8 cellular contexts compared by ENCODE assay signal in genomic region chr1:248873993-248874671, GRCh38. TPM values are rescaled to one million over a fixed set of nuclear protein-coding genes. Genes with fewer than 3 reads are reported as not detected.
A peak's percentile ranks its signal among the peaks of the same experiment; 100 is the strongest.
DNase-seq lines count a peak whose midpoint lies in the region; ATAC-seq and TF ChIP-seq lines count a peak whose summit lies in the region.

No MANE protein-coding gene starts in this region.

- DNase-seq in NCI-H524 treated with DMSO at 0.1 percent for 48 hours (lab: John Stamatoyannopoulos, UW) (peak; percentile 82), dermis blood vessel endothelial cell (peak; percentile 88), lower lobe of right lung (peak; percentile 69)
- peak; percentile 78 for DNase-seq in activated CD4-positive, alpha-beta T cell treated with anti-CD3 and anti-CD28 coated beads, Interleukin-2, amount 10 ng/mL, durations not matched to agents 7 days and 5 days
- DNase-seq in stimulated activated CD4-positive, alpha-beta T cell treated with anti-CD3 and anti-CD28 coated beads, Interleukin-4, amount 100 ng/mL, for 4 hours: peak; percentile 82 to 85

- no peak overlapping the region for H2AFZ ChIP-seq in ACC112 (ENCODE audit: low read length, unreplicated experiment)

- H3K4me1 Mint-ChIP-seq in activated CD4-positive, alpha-beta T cell treated with anti-CD3 and anti-CD28 coated beads, Interleukin-2, amount 10 ng/mL, durations not matched to agents 7 days and 5 days: peaks cover 24% of the 10 kb centered on the region

- H3K27ac ChIP-seq in ACC112 (ENCODE audit: low read depth, low read length) (peak overlapping the region; percentile 54; the same call in 1 of the 2 replicates), lower lobe of right lung (peak overlapping the region; percentile 96)

- H3K27me3 Mint-ChIP-seq in activated CD4-positive, alpha-beta T cell treated with anti-CD3 and anti-CD28 coated beads, Interleukin-2, amount 10 ng/mL, durations not matched to agents 7 days and 5 days: peaks cover 22% of the 10 kb centered on the region

- H3K4me3 ChIP-seq in ACC112 (ENCODE audit: low read depth, low read length) (peak overlapping the region; percentile 73), lower lobe of right lung (peak overlapping the region; percentile 70)

- no peaks in the 10 kb centered on the region for H3K36me3 Mint-ChIP-seq in activated CD4-positive, alpha-beta T cell treated with anti-CD3 and anti-CD28 coated beads, Interleukin-2, amount 10 ng/mL, durations not matched to agents 7 days and 5 days (ENCODE audit: low read depth)

- CTCF ChIA-PET in activated CD4-positive, alpha-beta T cell treated with anti-CD3 and anti-CD28 coated beads, Interleukin-2, amount 10 ng/mL, durations not matched to agents 7 days and 5 days (lab: Charles Lee): interaction anchor here (1.1 to 2.8 kb wide), 9 partner anchors 9 to 48 kb away, joined by 3 to 11 read pairs (median 5); partner anchors contain the start of genes PGBD2, SH3BP5L and ZNF692

- H3K27ac Mint-ChIP-seq in activated CD4-positive, alpha-beta T cell treated with anti-CD3 and anti-CD28 coated beads, Interleukin-2, amount 10 ng/mL, durations not matched to agents 7 days and 5 days: peak overlapping the region; percentile 92

- H3K27me3 ChIP-seq in ACC112 (ENCODE audit: insufficient read depth, low read length): peaks cover 16% of the 10 kb centered on the region
- H3K27me3 ChIP-seq in lower lobe of right lung (ENCODE audit: low read depth): no peaks in the 10 kb centered on the region

- peak; percentile 65 for ATAC-seq in GM19043 (IDR thresholded peaks at IDR 0.05; ENCODE audit: low read depth, unreplicated experiment)
- peak; percentile 61 for ATAC-seq in HG03439 (IDR thresholded peaks at IDR 0.05; ENCODE audit: unreplicated experiment)
- ATAC-seq in lower lobe of right lung: peak; percentile 88 to 90

- no peaks in the 10 kb centered on the region for H3K79me2 ChIP-seq in ACC112 (ENCODE audit: control insufficient read depth, insufficient read depth, low read length, unreplicated experiment)

- H3K36me3 ChIP-seq in ACC112 (ENCODE audit: insufficient read depth, low read length) (no peaks in the 10 kb centered on the region), lower lobe of right lung (no peaks in the 10 kb centered on the region)

- POLR2A ChIA-PET in activated CD4-positive, alpha-beta T cell treated with anti-CD3 and anti-CD28 coated beads, Interleukin-2, amount 10 ng/mL, durations not matched to agents 7 days and 5 days (lab: Charles Lee): no interaction called here

- H3K4me3 Mint-ChIP-seq in activated CD4-positive, alpha-beta T cell treated with anti-CD3 and anti-CD28 coated beads, Interleukin-2, amount 10 ng/mL, durations not matched to agents 7 days and 5 days: peak overlapping the region; percentile 89

- H3K9me3 Mint-ChIP-seq in activated CD4-positive, alpha-beta T cell treated with anti-CD3 and anti-CD28 coated beads, Interleukin-2, amount 10 ng/mL, durations not matched to agents 7 days and 5 days: no peaks in the 10 kb centered on the region

- no peaks in the 10 kb centered on the region for H3K4me1 ChIP-seq in ACC112 (ENCODE audit: control insufficient read depth, insufficient read depth, low read length, unreplicated experiment)
- H3K4me1 ChIP-seq in lower lobe of right lung: no peaks in the 10 kb centered on the region

- intact Hi-C loops in lower lobe of right lung (cut with DNase I): no loop called here

- H3K9me3 ChIP-seq in lower lobe of right lung: no peaks in the 10 kb centered on the region

- TF ChIP-seq CTCF in lower lobe of right lung (IDR thresholded peaks at IDR 0.05): no peak

RNA-seq across cellular contexts. Expression of gene ZNF692, which starts 15.2 kb away (rescaled TPM):
- 10 to 100 TPM; 55.5 to 57.6 TPM for total RNA-seq in activated CD4-positive, alpha-beta T cell treated with anti-CD3 and anti-CD28 coated beads, Interleukin-2, amount 10 ng/mL, durations not matched to agents 7 days and 5 days
- total RNA-seq in dermis blood vessel endothelial cell (7.7 and 16.5 TPM in 2 replicates), lower lobe of right lung (41.9 TPM)

RNA-seq across cellular contexts. Expression of gene PGBD2, which starts 31.9 kb away (rescaled TPM):
- 1 to 10 TPM; 4.1 to 5.1 TPM for total RNA-seq in activated CD4-positive, alpha-beta T cell treated with anti-CD3 and anti-CD28 coated beads, Interleukin-2, amount 10 ng/mL, durations not matched to agents 7 days and 5 days
- total RNA-seq in dermis blood vessel endothelial cell (8.9 and 17.0 TPM in 2 replicates), lower lobe of right lung (9.1 TPM)

RNA-seq across cellular contexts. Expression of gene ZNF672, which starts 36.1 kb away (rescaled TPM):
- 10 to 100 TPM; 46.5 to 56.9 TPM for total RNA-seq in activated CD4-positive, alpha-beta T cell treated with anti-CD3 and anti-CD28 coated beads, Interleukin-2, amount 10 ng/mL, durations not matched to agents 7 days and 5 days
- total RNA-seq in dermis blood vessel endothelial cell: 28.1 and 32.2 TPM in 2 replicates
- 39.8 TPM for total RNA-seq in lower lobe of right lung

RNA-seq across cellular contexts. Expression of gene SH3BP5L, which starts 48.4 kb away (rescaled TPM):
- 10 to 100 TPM; 29.7 to 32.7 TPM for total RNA-seq in activated CD4-positive, alpha-beta T cell treated with anti-CD3 and anti-CD28 coated beads, Interleukin-2, amount 10 ng/mL, durations not matched to agents 7 days and 5 days
- total RNA-seq in dermis blood vessel endothelial cell (32.7 and 36.7 TPM in 2 replicates), lower lobe of right lung (25.0 TPM)

Comparison
In these comparisons a context has a peak if more than half of its experiments do, and no peak if none do; other contexts are left out.
1. Peak in every context shown above with its lines: DNase-seq, ATAC-seq, H3K4me3 ChIP-seq and H3K27ac ChIP-seq.